17 cellular contexts compared by ENCODE assay signal in the genomic region with DNA sequence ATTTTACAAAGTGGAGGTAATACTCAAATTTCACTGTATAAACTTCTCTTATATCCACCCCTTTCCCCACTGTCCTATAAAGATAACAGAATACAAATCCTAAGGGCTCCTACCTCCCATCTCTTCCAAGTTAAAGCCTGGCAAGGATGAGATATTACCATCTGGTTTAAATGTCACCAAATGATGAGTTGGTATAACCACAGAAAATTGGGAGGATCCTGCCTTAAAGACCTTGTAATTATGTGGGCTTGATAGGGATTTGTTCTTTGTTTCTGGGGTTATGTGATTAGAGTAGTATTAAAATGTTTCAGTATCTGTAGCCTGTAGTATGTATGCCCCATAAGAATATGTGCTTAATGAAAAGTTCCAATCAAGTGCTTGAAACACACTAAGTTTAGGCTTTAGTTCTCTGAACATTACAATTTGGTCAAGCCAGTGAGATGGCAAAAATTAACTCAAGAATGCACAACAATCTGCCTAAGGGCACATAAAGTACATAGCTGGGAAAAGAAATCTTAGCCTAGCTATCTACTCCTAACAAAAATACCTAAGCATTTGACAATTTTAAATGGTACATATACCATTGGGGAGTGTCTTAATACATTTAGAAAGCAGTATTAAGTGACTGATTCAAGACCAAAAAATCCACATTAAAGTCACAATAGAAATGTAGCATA. TPM values are rescaled to one million over a fixed set of nuclear protein-coding genes. Genes with fewer than 3 reads are reported as not detected.
"Had no signal": no experiment of that assay in that cellular context is flagged by ENCODE, and none has a peak within 500 bp of the region (broad histone marks: within the 10 kb centered on the region; RNA-seq: fewer than 3 reads in every experiment).

No MANE protein-coding gene starts in this region.

- H3K36me3 ChIP-seq: neural progenitor cell, sigmoid colon had no signal

- H3K9me3 ChIP-seq: sigmoid colon, spleen, stomach, testis had no signal

- ATAC-seq: left lobe of liver, T-helper 17 cell had no signal

- H3K27me3 Mint-ChIP-seq: activated CD4-positive, alpha-beta T cell treated with anti-CD3 and anti-CD28 coated beads, Interleukin-2, amount 10 ng/mL, durations not matched to agents 7 days and 5 days; activated naive CD8-positive, alpha-beta T cell treated with anti-CD3 and anti-CD28 coated beads, Interleukin-2, amount 10 ng/mL, durations not matched to agents 7 days and 5 days; T-helper 17 cell had no signal

- H3K4me3 Mint-ChIP-seq: activated CD4-positive, alpha-beta T cell treated with anti-CD3 and anti-CD28 coated beads, Interleukin-2, amount 10 ng/mL, durations not matched to agents 7 days and 5 days; activated naive CD8-positive, alpha-beta T cell treated with anti-CD3 and anti-CD28 coated beads, Interleukin-2, amount 10 ng/mL, durations not matched to agents 7 days and 5 days; endodermal cell; neural progenitor cell; T-helper 17 cell had no signal

- H3K4me1 Mint-ChIP-seq: endodermal cell, neural progenitor cell had no signal

- H3K27ac Mint-ChIP-seq: activated CD4-positive, alpha-beta T cell treated with anti-CD3 and anti-CD28 coated beads, Interleukin-2, amount 10 ng/mL, durations not matched to agents 7 days and 5 days; activated naive CD8-positive, alpha-beta T cell treated with anti-CD3 and anti-CD28 coated beads, Interleukin-2, amount 10 ng/mL, durations not matched to agents 7 days and 5 days; endodermal cell; neural progenitor cell; T-helper 17 cell had no signal

- H3K4me1 ChIP-seq: neural progenitor cell, testis had no signal

- H3K9ac ChIP-seq: neural progenitor cell had no signal

- H3K4me3 ChIP-seq: dorsolateral prefrontal cortex, hepatocyte, neural progenitor cell, sigmoid colon, spleen, stomach, testis had no signal

- H3K9me3 Mint-ChIP-seq: activated CD4-positive, alpha-beta T cell treated with anti-CD3 and anti-CD28 coated beads, Interleukin-2, amount 10 ng/mL, durations not matched to agents 7 days and 5 days; activated naive CD8-positive, alpha-beta T cell treated with anti-CD3 and anti-CD28 coated beads, Interleukin-2, amount 10 ng/mL, durations not matched to agents 7 days and 5 days; endodermal cell; neural progenitor cell had no signal

- DNase-seq: activated CD4-positive, alpha-beta T cell treated with anti-CD3 and anti-CD28 coated beads, Interleukin-2, amount 10 ng/mL, durations not matched to agents 7 days and 5 days; activated CD8-positive, alpha-beta memory T cell treated with anti-CD3 and anti-CD28 coated beads, Interleukin-2, amount 50 U/mL, for 48 hours; activated naive CD4-positive, alpha-beta T cell; activated naive CD8-positive, alpha-beta T cell treated with anti-CD3 and anti-CD28 coated beads, Interleukin-2, amount 10 ng/mL, durations not matched to agents 7 days and 5 days; anterior cingulate cortex; dorsolateral prefrontal cortex; endodermal cell; sigmoid colon; spleen; stomach; T-helper 17 cell; testis had no signal

- H3K27me3 ChIP-seq: dorsolateral prefrontal cortex, hepatocyte, neural progenitor cell, sigmoid colon, spleen, stomach, testis had no signal

RNA-seq across cellular contexts. Expression of a gene that starts 16.6 kb away (rescaled TPM):
- total RNA-seq: lung microvascular endothelial cell, sigmoid colon, stomach, urinary bladder had no signal
